10 cellular contexts compared by ENCODE assay signal in genomic region chr11:75342231-75342918, GRCh38. TPM values are rescaled to one million over a fixed set of nuclear protein-coding genes. Genes with fewer than 3 reads are reported as not detected.
DNase-seq lines count a peak whose midpoint lies in the region; ATAC-seq and TF ChIP-seq lines count a peak whose summit lies in the region.
"Had no signal": no experiment of that assay in that cellular context is flagged by ENCODE, and none has a peak within 500 bp of the region (broad histone marks: within the 10 kb centered on the region; RNA-seq: fewer than 3 reads in every experiment).

No MANE protein-coding gene starts in this region.

- no peaks in the 10 kb centered on the region for H3K36me3 Mint-ChIP-seq in chondrocyte (ENCODE audit: low read depth)

- peaks cover 93 to 100% (median 98%) of the 10 kb centered on the region in 10 experiments for H3K4me1 ChIP-seq in BLaER1 treated with 17β-estradiol and CSF1 and Interleukin-3, amounts not matched to agents 10 nM and 100 nM
- H3K4me1 ChIP-seq in neuronal stem cell (ENCODE audit: control insufficient read depth in 2 of 2, insufficient read depth in 1 of 2, low read depth in 1 of 2, low read length in 2 of 2): peaks cover 22 to 26% of the 10 kb centered on the region in 2 donors

- no peaks in the 10 kb centered on the region for H3K9me3 ChIP-seq in BLaER1 treated with 17β-estradiol and CSF1 and Interleukin-3, amounts not matched to agents 10 nM and 100 nM (replicated peaks in 1 of 11)
- H3K9me3 ChIP-seq in KOPT-K1 (ENCODE audit: insufficient read depth, low read length, poor library complexity, severe bottlenecking) (no peaks in the 10 kb centered on the region), neuronal stem cell (replicated peaks in 1 of 2; ENCODE audit: control insufficient read depth in 2 of 2, insufficient read depth in 1 of 2, low read depth in 1 of 2, low read length in 2 of 2) (no peaks in the 10 kb centered on the region)

- H4K91ac ChIP-seq in neuronal stem cell (ENCODE audit: low read depth, low read length, poor library complexity): no peak overlapping the region

- H3K27ac ChIP-seq in BLaER1 treated with 17β-estradiol and CSF1 and Interleukin-3, amounts not matched to agents 10 nM and 100 nM: peak overlapping the region; percentile 67 to 98 (median 94)
- H3K27ac ChIP-seq in KOPT-K1 (ENCODE audit: low read depth, low read length, poor library complexity, severe bottlenecking) (peak overlapping the region; percentile 93), neuronal stem cell (replicated peaks; ENCODE audit: low read length) (no peak overlapping the region)
- H3K27ac ChIP-seq: GM23248 had no signal

- H2BK120ac ChIP-seq in neuronal stem cell (ENCODE audit: low read depth, low read length): no peak overlapping the region

- peaks cover 0 to 56% (median 17%) of the 10 kb centered on the region in 11 experiments; a peak in 11 of 22 replicates for H4K20me1 ChIP-seq in BLaER1 treated with 17β-estradiol and CSF1 and Interleukin-3, amounts not matched to agents 10 nM and 100 nM

- H3K14ac ChIP-seq in neuronal stem cell (ENCODE audit: low read length): no peak overlapping the region

- DNase-seq in chondrocyte (ENCODE audit: low spot score) (no peak), neuronal stem cell (ENCODE audit: low spot score) (no peak), RPMI8226 (no peak), NK-92 (lab: John Stamatoyannopoulos, UW; ENCODE audit: unreplicated experiment) (no peak)
- DNase-seq in activated CD8-positive, alpha-beta memory T cell treated with anti-CD3 and anti-CD28 coated beads, Interleukin-2, amount 50 U/mL, for 48 hours: no peak
- DNase-seq: Karpas-422 had no signal

- peaks cover 0 to 18% (median 1%) of the 10 kb centered on the region in 11 experiments; a peak in 10 of 22 replicates for H3K36me3 ChIP-seq in BLaER1 treated with 17β-estradiol and CSF1 and Interleukin-3, amounts not matched to agents 10 nM and 100 nM
- H3K36me3 ChIP-seq in KOPT-K1 (ENCODE audit: insufficient read depth, low read length) (no peaks in the 10 kb centered on the region), neuronal stem cell (replicated peaks in 1 of 2; ENCODE audit: control insufficient read depth in 2 of 2, insufficient read depth in 2 of 2, low read length in 2 of 2) (no peaks in the 10 kb centered on the region)

- H3K9me3 Mint-ChIP-seq in chondrocyte (ENCODE audit: low read depth): no peaks in the 10 kb centered on the region

- peak overlapping the region; percentile 94 to 100 (median 97) for H3K4me2 ChIP-seq in BLaER1 treated with 17β-estradiol and CSF1 and Interleukin-3, amounts not matched to agents 10 nM and 100 nM
- H3K4me2 ChIP-seq in neuronal stem cell (ENCODE audit: insufficient read depth, low read length, poor library complexity, severe bottlenecking): no peak overlapping the region

- no peaks in the 10 kb centered on the region for H3K27me3 Mint-ChIP-seq in chondrocyte (ENCODE audit: low read depth)

- H2AK5ac ChIP-seq in neuronal stem cell (ENCODE audit: low read depth, low read length): no peak overlapping the region

- ATAC-seq in HG02938 (IDR thresholded peaks at IDR 0.05; ENCODE audit: unreplicated experiment): no peak

- H3K4ac ChIP-seq in neuronal stem cell (ENCODE audit: low read length): no peak overlapping the region

- no peak overlapping the region for H2BK12ac ChIP-seq in neuronal stem cell (ENCODE audit: low read length)

- no peak overlapping the region for H2AFZ ChIP-seq in neuronal stem cell (ENCODE audit: low read length)
- H2AFZ ChIP-seq: GM23248 had no signal

- no peak overlapping the region for H3K23ac ChIP-seq in neuronal stem cell (ENCODE audit: low read depth, low read length, poor library complexity)

- peaks cover 50% of the 10 kb centered on the region for H3K4me1 Mint-ChIP-seq in chondrocyte (ENCODE audit: low read depth)

- H3K27ac Mint-ChIP-seq in chondrocyte (ENCODE audit: unreplicated experiment): peak overlapping the region; percentile 22

- no peaks in the 10 kb centered on the region for H3K27me3 ChIP-seq in BLaER1 treated with 17β-estradiol and CSF1 and Interleukin-3, amounts not matched to agents 10 nM and 100 nM
- no peaks in the 10 kb centered on the region for H3K27me3 ChIP-seq in neuronal stem cell (ENCODE audit: control insufficient read depth in 3 of 3, insufficient read depth in 3 of 3, low read depth in 1 of 3, low read length in 3 of 3)

- H3K4me3 ChIP-seq in BLaER1 treated with 17β-estradiol and CSF1 and Interleukin-3, amounts not matched to agents 10 nM and 100 nM: peak overlapping the region in 6 of 10 experiments; percentile 13 to 57 (median 39); a peak in 8 of 20 replicates
- H3K4me3 ChIP-seq in neuronal stem cell (ENCODE audit: low read length in 2 of 2): no peak overlapping the region
- H3K4me3 ChIP-seq: GM23248 had no signal

- H4K8ac ChIP-seq in neuronal stem cell (ENCODE audit: low read depth, low read length): peak overlapping the region; percentile 52

- no peak overlapping the region for H2BK5ac ChIP-seq in neuronal stem cell (ENCODE audit: low read length)

- peak overlapping the region; percentile 32 for H3K18ac ChIP-seq in neuronal stem cell (ENCODE audit: low read length)

- TF ChIP-seq CTCF in chondrocyte (IDR thresholded peaks at IDR 0.05): no peak

- H3K79me1 ChIP-seq in neuronal stem cell (ENCODE audit: low read depth, low read length): no peaks in the 10 kb centered on the region

- H2BK15ac ChIP-seq in neuronal stem cell (ENCODE audit: low read length): peak overlapping the region; percentile 69

- H3K4me3 Mint-ChIP-seq in chondrocyte (ENCODE audit: unreplicated experiment): no peak overlapping the region

- WGBS in neuronal stem cell (ENCODE audit: extremely low coverage in 2 of 2, insufficient read length in 2 of 2, insufficient replicate concordance in 1 of 2), 2 donors: no CpG with 5 or more reads among the region's 15 CpGs

- peak overlapping the region; percentile 71 to 92 (median 86); a peak in 21 of 22 replicates for H3K9ac ChIP-seq in BLaER1 treated with 17β-estradiol and CSF1 and Interleukin-3, amounts not matched to agents 10 nM and 100 nM
- no peak overlapping the region for H3K9ac ChIP-seq in neuronal stem cell (ENCODE audit: low read depth, low read length, poor library complexity)
- H3K9ac ChIP-seq: GM23248 had no signal

RNA-seq across cellular contexts. Expression of gene ARRB1, which starts 9.1 kb away (rescaled TPM):
- total RNA-seq in chondrocyte: 14.4 to 19.1 TPM (median 16.6 TPM) in 3 replicates
- polyA plus RNA-seq in neuronal stem cell (2013, experiment 1 of 2): 6.6 TPM
- 6.3 TPM for polyA plus RNA-seq in neuronal stem cell (2013, experiment 2 of 2)

RNA-seq across cellular contexts. Expression of gene RPS3, which starts 56.9 kb away (rescaled TPM):
- total RNA-seq in chondrocyte: 1,466 to 1,585 TPM (median 1,486 TPM) in 3 replicates
- 5,741 TPM for polyA plus RNA-seq in neuronal stem cell (2013, experiment 1 of 2)
- polyA plus RNA-seq in neuronal stem cell (2013, experiment 2 of 2): 5,744 TPM

Comparison
In these comparisons a context has a peak if more than half of its experiments do, and no peak if none do; other contexts are left out.
1. H3K4me3 ChIP-seq: peak in BLaER1 treated with 17β-estradiol and CSF1 and Interleukin-3, amounts not matched to agents 10 nM and 100 nM (6 of 10); none in neuronal stem cell (0 of 2).